In the genomic region with DNA sequence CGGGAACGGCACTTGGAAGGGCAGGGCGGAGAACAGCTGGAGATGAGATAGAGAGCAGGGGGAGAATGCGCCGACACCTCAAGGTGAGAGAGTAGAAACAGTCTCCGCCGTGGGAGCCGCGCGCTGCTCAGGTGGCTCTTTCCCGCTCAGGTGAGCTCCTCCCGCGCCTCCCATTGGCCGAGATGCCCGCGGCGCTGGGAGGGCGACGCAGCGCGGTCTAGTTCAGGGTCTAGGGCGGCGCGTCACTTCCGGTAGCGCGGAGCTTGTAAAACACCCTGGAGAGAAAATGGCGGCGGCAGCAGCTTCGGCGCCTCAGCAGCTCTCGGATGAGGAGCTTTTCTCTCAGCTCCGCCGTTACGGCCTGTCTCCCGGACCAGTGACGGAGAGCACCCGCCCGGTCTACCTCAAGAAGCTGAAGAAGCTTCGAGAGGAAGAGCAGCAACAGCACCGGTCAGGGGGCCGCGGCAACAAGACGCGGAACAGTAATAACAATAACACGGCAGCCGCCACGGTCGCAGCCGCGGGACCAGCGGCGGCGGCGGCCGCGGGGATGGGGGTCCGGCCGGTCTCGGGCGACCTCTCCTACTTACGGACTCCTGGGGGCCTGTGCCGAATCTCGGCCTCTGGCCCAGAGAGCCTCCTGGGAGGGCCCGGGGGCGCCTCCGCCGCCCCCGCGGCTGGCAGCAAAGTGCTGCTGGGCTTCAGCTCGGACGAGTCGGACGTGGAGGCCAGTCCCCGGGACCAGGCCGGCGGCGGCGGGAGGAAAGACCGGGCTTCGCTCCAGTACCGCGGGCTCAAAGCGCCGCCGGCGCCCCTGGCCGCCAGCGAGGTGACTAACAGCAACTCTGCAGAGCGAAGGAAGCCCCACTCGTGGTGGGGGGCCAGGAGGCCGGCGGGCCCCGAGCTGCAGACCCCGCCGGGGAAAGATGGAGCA, we compare ENCODE assay signal across 2 cellular contexts.
TF ChIP-seq lines count a peak whose summit lies in the region.

A gene (plus strand): TSS at position 273 of the 934 bp plus-strand sequence. CDS start 14 bp downstream, at position 287.

TF ChIP-seq in IMR-90, 13 proteins besides CTCF, POLR2A, EP300 and RAD21:
- TF ChIP-seq MAZ (IDR thresholded peaks at IDR 0.05; ENCODE audit: borderline replicate concordance, low read depth, low read length) (peak; percentile 37; the same call in 1 of the 2 replicates), SMC3 (IDR thresholded peaks at IDR 0.05; ENCODE audit: low read depth, low read length) (no peak)
- TF ChIP-seq, protein P1, sequence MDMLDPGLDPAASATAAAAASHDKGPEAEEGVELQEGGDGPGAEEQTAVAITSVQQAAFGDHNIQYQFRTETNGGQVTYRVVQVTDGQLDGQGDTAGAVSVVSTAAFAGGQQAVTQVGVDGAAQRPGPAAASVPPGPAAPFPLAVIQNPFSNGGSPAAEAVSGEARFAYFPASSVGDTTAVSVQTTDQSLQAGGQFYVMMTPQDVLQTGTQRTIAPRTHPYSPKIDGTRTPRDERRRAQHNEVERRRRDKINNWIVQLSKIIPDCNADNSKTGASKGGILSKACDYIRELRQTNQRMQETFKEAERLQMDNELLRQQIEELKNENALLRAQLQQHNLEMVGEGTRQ (IDR thresholded peaks at IDR 0.05; ENCODE audit: low read depth, low read length), result peak; percentile 43; the same call in 1 of the 2 replicates
- TF ChIP-seq, protein P2, sequence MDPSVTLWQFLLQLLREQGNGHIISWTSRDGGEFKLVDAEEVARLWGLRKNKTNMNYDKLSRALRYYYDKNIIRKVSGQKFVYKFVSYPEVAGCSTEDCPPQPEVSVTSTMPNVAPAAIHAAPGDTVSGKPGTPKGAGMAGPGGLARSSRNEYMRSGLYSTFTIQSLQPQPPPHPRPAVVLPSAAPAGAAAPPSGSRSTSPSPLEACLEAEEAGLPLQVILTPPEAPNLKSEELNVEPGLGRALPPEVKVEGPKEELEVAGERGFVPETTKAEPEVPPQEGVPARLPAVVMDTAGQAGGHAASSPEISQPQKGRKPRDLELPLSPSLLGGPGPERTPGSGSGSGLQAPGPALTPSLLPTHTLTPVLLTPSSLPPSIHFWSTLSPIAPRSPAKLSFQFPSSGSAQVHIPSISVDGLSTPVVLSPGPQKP (IDR thresholded peaks at IDR 0.05; ENCODE audit: borderline replicate concordance, low read depth, low read length), result peak; percentile 71; the same call in 1 of the 2 replicates

TF ChIP-seq in endothelial cell of umbilical vein, 7 proteins besides CTCF, POLR2A, EP300 and RAD21:
- TF ChIP-seq POLR2AphosphoS5 (IDR thresholded peaks at IDR 0.05; ENCODE audit: insufficient read depth, low read depth, low read length) (peak; percentile 84), JUN (IDR thresholded peaks at IDR 0.05; ENCODE audit: borderline replicate concordance, insufficient read depth, insufficient read length, low read depth) (no peak)
